ENCODE assay signal across 11 cellular contexts in genomic region chr3:179967622-179968021, GRCh38.
A peak's percentile ranks its signal among the peaks of the same experiment; 100 is the strongest.
DNase-seq lines count a peak whose midpoint lies in the region; ATAC-seq and TF ChIP-seq lines count a peak whose summit lies in the region.
"Had no signal": no experiment of that assay in that cellular context is flagged by ENCODE, and none has a peak within 500 bp of the region (broad histone marks: within the 10 kb centered on the region; RNA-seq: fewer than 3 reads in every experiment).

No MANE protein-coding gene starts in this region.

- no peak overlapping the region for H3K9ac ChIP-seq in mammary epithelial cell (ENCODE audit: insufficient read depth, low read length)

- intact Hi-C loops in mammary epithelial cell (cut with micrococcal nuclease), result no loop called here

- CTCF ChIA-PET in mammary epithelial cell (lab: Charles Lee; ENCODE audit: low non-redundant PET), result interaction anchor here (0.6 kb wide), 1 partner anchor 156 kb away, joined by 7 read pairs; no protein-coding TSS in a partner anchor

- no peak overlapping the region for H3K4me2 ChIP-seq in mammary epithelial cell (ENCODE audit: insufficient read depth, low read depth, low read length)

- WGBS in mammary epithelial cell (ENCODE audit: low coverage, missing lambda C conversion rate), result 56% methylated on average over 3 of the region's 4 CpGs

- H3K36me3 ChIP-seq in mammary epithelial cell (ENCODE audit: insufficient read depth, low read length), result no peaks in the 10 kb centered on the region
- H3K36me3 ChIP-seq: esophagus muscularis mucosa had no signal

- H3K79me2 ChIP-seq in mammary epithelial cell (ENCODE audit: insufficient read depth, low read length), result no peaks in the 10 kb centered on the region

- DNase-seq in mammary epithelial cell (peak; percentile 14), DMS153 treated with DMSO at 0.1 percent for 48 hours (lab: John Stamatoyannopoulos, UW; ENCODE audit: unreplicated experiment) (no peak), kidney tubule cell (ENCODE audit: low spot score) (no peak), AML-193 (lab: John Stamatoyannopoulos, UW) (no peak)
- no peak for DNase-seq in stimulated activated CD4-positive, alpha-beta T cell treated with anti-CD3 and anti-CD28 coated beads, Interleukin-4, amount 100 ng/mL, for 24 hours
- DNase-seq: activated effector memory CD4-positive, alpha-beta T cell treated with Interleukin-2 at 50 U/mL for 16 hours; MM.1S had no signal

- peaks cover 11% of the 10 kb centered on the region for H3K4me1 ChIP-seq in mammary epithelial cell (ENCODE audit: insufficient read depth, low read length)
- H3K4me1 ChIP-seq: esophagus muscularis mucosa had no signal

- H3K4me3 ChIP-seq in mammary epithelial cell (replicated peaks in 1 of 3; ENCODE audit: insufficient read depth in 1 of 3, low read depth in 2 of 3, low read length in 3 of 3), result no peak overlapping the region
- H3K4me3 ChIP-seq: esophagus muscularis mucosa had no signal

- no TSS peak for BruUV-seq in mammary epithelial cell (replicated peaks; lab: Mats Ljungman, UMichigan)

- dilution Hi-C loops in mammary epithelial cell (cut with HindIII; ENCODE audit: low sequenced_read_pairs), result no loop called here

- no peak overlapping the region for H3K27ac ChIP-seq in mammary epithelial cell (ENCODE audit: insufficient read depth, low read depth, low read length)
- H3K27ac ChIP-seq: esophagus muscularis mucosa had no signal

- no peaks in the 10 kb centered on the region for H4K20me1 ChIP-seq in mammary epithelial cell (ENCODE audit: insufficient read depth, low read length)

- no peaks in the 10 kb centered on the region for H3K27me3 ChIP-seq in mammary epithelial cell (ENCODE audit: insufficient read depth, low read length)

- peaks cover 4% of the 10 kb centered on the region for H3K9me3 ChIP-seq in mammary epithelial cell (replicated peaks; ENCODE audit: insufficient read depth, low read length)
- H3K9me3 ChIP-seq: esophagus muscularis mucosa had no signal

- in situ Hi-C loops in mammary epithelial cell (cut with MboI; ENCODE audit: low sequenced_read_pairs in 2 of 2), result no loop called here

- TF ChIP-seq CTCF in mammary epithelial cell (conservative IDR thresholded peaks at IDR 0.05 in 1 of 2, IDR thresholded peaks at IDR 0.05 in 1 of 2; ENCODE audit: extremely low read depth in 1 of 2, insufficient read depth in 1 of 2, low read depth in 1 of 2, low read length in 2 of 2), result no peak

- H2AFZ ChIP-seq in mammary epithelial cell (ENCODE audit: low read depth, low read length), result no peak overlapping the region

- peak; percentile 86 for ATAC-seq in GM18907 (IDR thresholded peaks at IDR 0.05; ENCODE audit: unreplicated experiment)
- ATAC-seq in GM21723 (IDR thresholded peaks at IDR 0.05; ENCODE audit: unreplicated experiment), result peak; percentile 87
- peak; percentile 81 for ATAC-seq in HG03378 (IDR thresholded peaks at IDR 0.05; ENCODE audit: unreplicated experiment)
